ENCODE assay signal across 10 cellular contexts in the genomic region with DNA sequence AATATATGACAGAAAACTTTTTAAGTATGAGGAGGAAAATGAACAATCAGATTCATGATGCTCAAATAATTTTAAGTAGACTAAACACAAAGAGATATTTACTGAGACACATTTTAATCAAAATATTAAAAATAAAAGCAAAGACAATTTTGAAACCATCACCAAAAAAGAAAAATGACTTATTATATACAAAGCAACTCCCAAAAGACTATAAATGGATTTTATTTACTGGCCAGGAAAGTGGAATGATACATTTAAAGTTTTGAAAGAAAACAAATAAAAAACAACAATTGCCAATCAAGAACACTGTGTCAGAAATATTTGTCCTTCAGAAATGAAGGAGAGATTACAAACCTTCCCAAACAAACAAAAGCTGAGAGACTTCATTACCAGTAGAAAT.
"Had no signal": no experiment of that assay in that cellular context is flagged by ENCODE, and none has a peak within 500 bp of the region (broad histone marks: within the 10 kb centered on the region; RNA-seq: fewer than 3 reads in every experiment).

No MANE protein-coding gene starts in this region.

- ATAC-seq: GM23338, HCT116 had no signal

- H3K9me3 ChIP-seq: HAP-1 had no signal

- H3K36me3 ChIP-seq: HAP-1 had no signal

- H3K4me3 ChIP-seq: GM23248, GM23338, HAP-1 had no signal

- DNase-seq: GM23248, GOT3, H7, H9, HCEC 1CT, HFFc6 had no signal

- H3K27ac ChIP-seq: GM23248 had no signal

- H3K4me1 ChIP-seq: HAP-1 had no signal

- FAIRE-seq: H1 had no signal
